1 cellular context compared by ENCODE assay signal in the genomic region with DNA sequence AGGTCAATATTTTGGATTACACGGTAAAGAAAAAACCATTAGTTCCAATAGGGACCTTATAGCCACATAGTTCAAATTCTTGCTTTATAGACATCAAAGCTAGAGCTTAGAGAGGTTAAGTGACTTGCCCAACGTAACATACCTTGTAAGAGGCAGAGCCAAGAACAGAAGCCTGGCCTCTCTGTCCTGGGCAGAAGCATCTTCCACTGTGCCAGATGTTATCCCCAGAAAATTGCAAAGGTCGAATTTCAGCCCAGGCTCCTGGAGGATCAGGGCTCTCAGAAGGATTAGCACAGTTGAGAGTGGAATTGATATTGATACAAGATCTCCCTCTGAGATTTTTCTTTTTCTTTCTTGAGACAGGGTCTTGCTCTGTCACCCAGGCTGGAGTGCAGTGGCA.
TF ChIP-seq lines count a peak whose summit lies in the region.

No MANE protein-coding gene starts in this region.

TF ChIP-seq in HepG2, 621 proteins besides CTCF, POLR2A, EP300 and RAD21:
- TF ChIP-seq, protein P1, sequence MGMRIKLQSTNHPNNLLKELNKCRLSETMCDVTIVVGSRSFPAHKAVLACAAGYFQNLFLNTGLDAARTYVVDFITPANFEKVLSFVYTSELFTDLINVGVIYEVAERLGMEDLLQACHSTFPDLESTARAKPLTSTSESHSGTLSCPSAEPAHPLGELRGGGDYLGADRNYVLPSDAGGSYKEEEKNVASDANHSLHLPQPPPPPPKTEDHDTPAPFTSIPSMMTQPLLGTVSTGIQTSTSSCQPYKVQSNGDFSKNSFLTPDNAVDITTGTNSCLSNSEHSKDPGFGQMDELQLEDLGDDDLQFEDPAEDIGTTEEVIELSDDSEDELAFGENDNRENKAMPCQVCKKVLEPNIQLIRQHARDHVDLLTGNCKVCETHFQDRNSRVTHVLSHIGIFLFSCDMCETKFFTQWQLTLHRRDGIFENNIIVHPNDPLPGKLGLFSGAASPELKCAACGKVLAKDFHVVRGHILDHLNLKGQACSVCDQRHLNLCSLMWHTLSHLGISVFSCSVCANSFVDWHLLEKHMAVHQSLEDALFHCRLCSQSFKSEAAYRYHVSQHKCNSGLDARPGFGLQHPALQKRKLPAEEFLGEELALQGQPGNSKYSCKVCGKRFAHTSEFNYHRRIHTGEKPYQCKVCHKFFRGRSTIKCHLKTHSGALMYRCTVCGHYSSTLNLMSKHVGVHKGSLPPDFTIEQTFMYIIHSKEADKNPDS (CRISPR knock-in tag; IDR thresholded peaks at IDR 0.05): no peak
- TF ChIP-seq ZNF354B (CRISPR knock-in tag; IDR thresholded peaks at IDR 0.05) (no peak), TEAD3 (CRISPR knock-in tag; optimal IDR thresholded peaks at IDR 0.05; ENCODE audit: borderline replicate concordance) (peak; percentile 27)
